In genomic region chrX:71954458-71954857, GRCh38 we compare ENCODE assay signal across 15 cellular contexts. TPM values are rescaled to one million over a fixed set of nuclear protein-coding genes. Genes with fewer than 3 reads are reported as not detected.
"Had no signal": no experiment of that assay in that cellular context is flagged by ENCODE, and none has a peak within 500 bp of the region (broad histone marks: within the 10 kb centered on the region; RNA-seq: fewer than 3 reads in every experiment).

No MANE protein-coding gene starts in this region.

- H3K4me3 ChIP-seq: ascending aorta, suprapubic skin, upper lobe of left lung had no signal

- H3K4me1 ChIP-seq: suprapubic skin, upper lobe of left lung had no signal

- H3K4me3 Mint-ChIP-seq: T-helper 17 cell had no signal

- DNase-seq: activated CD4-positive, alpha-beta T cell treated with anti-CD3 and anti-CD28 coated beads, Interleukin-2, amount 50 U/mL, for 48 hours; activated naive CD4-positive, alpha-beta T cell; activated T-cell treated with anti-CD3 and anti-CD28 coated beads, Interleukin-2, amount 50 U/mL, for 48 hours; kidney glomerular epithelial cell; mammary epithelial cell; SHP77 treated with DMSO at 0.1 percent for 48 hours; stimulated activated CD4-positive, alpha-beta T cell treated with anti-CD3 and anti-CD28 coated beads, Interleukin-12 subunit alpha, Interleukin-12 subunit beta, amount 100 ng/mL, for 4 hours; stimulated activated naive CD4-positive, alpha-beta T cell treated with Interleukin-2 at 50 U/mL for 16 hours; T-helper 17 cell; upper lobe of left lung had no signal

- H3K27ac Mint-ChIP-seq: progenitor cell of endocrine pancreas, T-helper 17 cell had no signal

- H3K27me3 ChIP-seq: ascending aorta, neutrophil, suprapubic skin, upper lobe of left lung had no signal

- H3K27me3 Mint-ChIP-seq: progenitor cell of endocrine pancreas, T-helper 17 cell had no signal

- H3K36me3 ChIP-seq: ascending aorta, neutrophil, suprapubic skin, upper lobe of left lung had no signal

- H3K27ac ChIP-seq: neutrophil, suprapubic skin, upper lobe of left lung had no signal

- H3K4me1 Mint-ChIP-seq: T-helper 17 cell had no signal

- H3K9me3 ChIP-seq: ascending aorta, neutrophil, suprapubic skin, upper lobe of left lung had no signal

- ATAC-seq: T-helper 17 cell had no signal

RNA-seq across cellular contexts. Expression of gene NHSL2, which starts 43.8 kb away (rescaled TPM):
- total RNA-seq: bronchial epithelial cell had no signal
